37 cellular contexts compared by ENCODE assay signal in genomic region chr5:36346891-36347290, GRCh38. TPM values are rescaled to one million over a fixed set of nuclear protein-coding genes. Genes with fewer than 3 reads are reported as not detected.
"Had no signal": no experiment of that assay in that cellular context is flagged by ENCODE, and none has a peak within 500 bp of the region (broad histone marks: within the 10 kb centered on the region; RNA-seq: fewer than 3 reads in every experiment).

No MANE protein-coding gene starts in this region.

- H3K4me1 Mint-ChIP-seq: activated B cell treated with CpG ODN at 0.5 μM for 24 hours; activated T-helper 17 cell treated with anti-CD3 and anti-CD28 coated beads, Interleukin-2, amount 50 U/mL, for 72 hours; central memory CD8-positive, alpha-beta T cell; T-helper 17 cell had no signal

- DNase-seq: activated B cell treated with CpG ODN at 0.5 μM for 24 hours; activated CD4-positive, alpha-beta T cell treated with anti-CD3 and anti-CD28 coated beads for 48 hours; activated CD4-positive, alpha-beta T cell treated with anti-CD3 and anti-CD28 coated beads, Interleukin-2, amount 50 U/mL, for 1 hour; activated CD4-positive, alpha-beta T cell treated with anti-CD3 and anti-CD28 coated beads, Interleukin-2, amount 50 U/mL, for 48 hours; activated CD8-positive, alpha-beta memory T cell treated with anti-CD3 and anti-CD28 coated beads for 24 hours; activated CD8-positive, alpha-beta T cell treated with anti-CD3 and anti-CD28 coated beads for 36 hours; activated effector memory CD4-positive, alpha-beta T cell treated with Interleukin-2 at 50 U/mL for 16 hours; activated gamma-delta T cell treated with Interleukin-2 at 50 U/mL for 16 hours; activated naive CD4-positive, alpha-beta T cell treated with anti-CD3 and anti-CD28 coated beads, Interleukin-2, amount 50 U/mL, for 16 hours; activated naive CD4-positive, alpha-beta T cell treated with Interleukin-2 at 50 U/mL for 16 hours; activated T-cell treated with anti-CD3 and anti-CD28 coated beads, Interleukin-2, amount 50 U/mL, for 4 hours; amniotic stem cell; anterior cingulate cortex; body of pancreas; cortex of kidney; dermis blood vessel endothelial cell; effector CD4-positive, alpha-beta T cell; effector memory CD8-positive, alpha-beta T cell; erythroblast; foreskin melanocyte; heart right ventricle; T-helper 1 cell; T-helper 17 cell; T1000; WERI-Rb-1 had no signal

- H3K4me1 ChIP-seq: body of pancreas, breast epithelium, esophagus muscularis mucosa, gastroesophageal sphincter, heart right ventricle had no signal

- H3K9me3 Mint-ChIP-seq: activated CD8-positive, alpha-beta T cell treated with anti-CD3 and anti-CD28 coated beads for 36 hours; activated T-cell treated with anti-CD3 and anti-CD28 coated beads, Interleukin-2, amount 50 U/mL, for 4 hours; central memory CD8-positive, alpha-beta T cell; effector memory CD8-positive, alpha-beta T cell; T-helper 2 cell treated with Interferon-gamma antibody and Interleukin-4, amounts not matched to agents 5 μg/mL and 100 μg/mL, for 36 hours had no signal

- H3K4me3 ChIP-seq: body of pancreas, breast epithelium, cardiac muscle cell, esophagus muscularis mucosa, gastroesophageal sphincter, heart right ventricle had no signal

- H3K27ac ChIP-seq: body of pancreas, breast epithelium, cardiac muscle cell, esophagus muscularis mucosa, gastroesophageal sphincter, heart right ventricle, WERI-Rb-1 had no signal

- H3K4me3 Mint-ChIP-seq: activated B cell treated with CpG ODN at 0.5 μM for 24 hours; activated CD8-positive, alpha-beta T cell treated with anti-CD3 and anti-CD28 coated beads for 36 hours; activated naive CD8-positive, alpha-beta T cell; activated T-cell treated with anti-CD3 and anti-CD28 coated beads, Interleukin-2, amount 50 U/mL, for 4 hours; activated T-helper 17 cell treated with anti-CD3 and anti-CD28 coated beads, Interleukin-2, amount 50 U/mL, for 72 hours; central memory CD8-positive, alpha-beta T cell; effector memory CD8-positive, alpha-beta T cell; T-helper 17 cell; T-helper 2 cell treated with Interferon-gamma antibody and Interleukin-4, amounts not matched to agents 5 μg/mL and 100 μg/mL, for 36 hours had no signal

- H3K27me3 Mint-ChIP-seq: activated CD8-positive, alpha-beta T cell treated with anti-CD3 and anti-CD28 coated beads for 36 hours had no signal

- H3K36me3 Mint-ChIP-seq: activated naive CD8-positive, alpha-beta T cell had no signal

- ATAC-seq: activated CD4-positive, CD25-positive, alpha-beta regulatory T cell treated with anti-CD3 and anti-CD28 coated beads, Interleukin-2, amount 50 U/mL, for 24 hours; activated CD8-positive, alpha-beta T cell treated with anti-CD3 and anti-CD28 coated beads for 36 hours; activated T-cell treated with anti-CD3 and anti-CD28 coated beads, Interleukin-2, amount 50 U/mL, for 4 hours; activated T-helper 17 cell treated with anti-CD3 and anti-CD28 coated beads, Interleukin-2, amount 50 U/mL, for 72 hours; body of pancreas; effector memory CD8-positive, alpha-beta T cell; gastroesophageal sphincter; heart right ventricle; T-helper 17 cell had no signal

- H3K36me3 ChIP-seq: breast epithelium, cardiac muscle cell, esophagus muscularis mucosa, gastroesophageal sphincter, heart right ventricle, WERI-Rb-1 had no signal

- H3K9me3 ChIP-seq: body of pancreas, breast epithelium, esophagus muscularis mucosa, gastroesophageal sphincter had no signal

- H3K27me3 ChIP-seq: body of pancreas, breast epithelium, cardiac muscle cell, esophagus muscularis mucosa, gastroesophageal sphincter had no signal

- H3K27ac Mint-ChIP-seq: activated B cell treated with CpG ODN at 0.5 μM for 24 hours; activated CD8-positive, alpha-beta T cell treated with anti-CD3 and anti-CD28 coated beads for 36 hours; activated naive CD8-positive, alpha-beta T cell; activated T-helper 17 cell treated with anti-CD3 and anti-CD28 coated beads, Interleukin-2, amount 50 U/mL, for 72 hours; effector memory CD8-positive, alpha-beta T cell; T-helper 17 cell; T-helper 2 cell treated with Interferon-gamma antibody and Interleukin-4, amounts not matched to agents 5 μg/mL and 100 μg/mL, for 36 hours had no signal

RNA-seq across cellular contexts. Expression of gene RANBP3L, which starts 45.2 kb away (rescaled TPM):
- total RNA-seq: activated CD8-positive, alpha-beta T cell treated with anti-CD3 and anti-CD28 coated beads for 36 hours; activated T-helper 17 cell treated with anti-CD3 and anti-CD28 coated beads, Interleukin-2, amount 50 U/mL, for 72 hours; astrocyte; dermis blood vessel endothelial cell; fibroblast of lung; glomerular endothelial cell; T-helper 17 cell had no signal
